ENCODE assay signal across 9 cellular contexts in genomic region chr14:91410781-91411536, GRCh38. TPM values are rescaled to one million over a fixed set of nuclear protein-coding genes. Genes with fewer than 3 reads are reported as not detected.
DNase-seq lines count a peak whose midpoint lies in the region; TF ChIP-seq lines count a peak whose summit lies in the region.
"Had no signal": no experiment of that assay in that cellular context is flagged by ENCODE, and none has a peak within 500 bp of the region (broad histone marks: within the 10 kb centered on the region; RNA-seq: fewer than 3 reads in every experiment).

No MANE protein-coding gene starts in this region.

- peak overlapping the region; percentile 74 to 95 (median 78) for H3K4me3 Mint-ChIP-seq in immature natural killer cell

- no peaks in the 10 kb centered on the region for H3K27me3 ChIP-seq in SU-DHL-6 (ENCODE audit: low read length)

- H3K27me3 Mint-ChIP-seq in immature natural killer cell (ENCODE audit: low read depth in 3 of 3): peaks cover 8 to 36% (median 13%) of the 10 kb centered on the region in 3 donors

- H3K27ac Mint-ChIP-seq in immature natural killer cell: peak overlapping the region; percentile 96 to 99 (median 98)

- TF ChIP-seq POLR2A in GM19193 (IDR thresholded peaks at IDR 0.05; ENCODE audit: extremely low read depth, insufficient read depth, insufficient read length): peak; percentile 32

- no peaks in the 10 kb centered on the region for H3K9me3 ChIP-seq in SU-DHL-6 (ENCODE audit: insufficient read depth, low read length)

- peaks cover 23% of the 10 kb centered on the region; the same call in 1 of the 2 replicates for H4K20me1 ChIP-seq in SU-DHL-6 (ENCODE audit: low read depth, low read length)

- peak overlapping the region; percentile 16 for H3K9ac ChIP-seq in SU-DHL-6 (ENCODE audit: low read length)

- H3K4me1 Mint-ChIP-seq in immature natural killer cell: peaks cover 95 to 99% of the 10 kb centered on the region in 2 donors

- H3K9me2 ChIP-seq in SU-DHL-6 (replicated peaks; ENCODE audit: insufficient read depth, low read length): no peaks in the 10 kb centered on the region

- peaks cover 22% of the 10 kb centered on the region for H3K36me3 ChIP-seq in SU-DHL-6 (ENCODE audit: low read length)

- H3K79me2 ChIP-seq in SU-DHL-6 (ENCODE audit: insufficient read depth, low read length): peaks cover 100% of the 10 kb centered on the region

- no peak overlapping the region for H3K4me3 ChIP-seq in SU-DHL-6 (ENCODE audit: insufficient read depth, low read length, poor library complexity, severe bottlenecking)

- peaks cover 27% of the 10 kb centered on the region for H3F3A ChIP-seq in SU-DHL-6 (ENCODE audit: insufficient read depth)

- DNase-seq in CD1c-positive myeloid dendritic cell (ENCODE audit: extremely low spot score) (peak; percentile 4), immature natural killer cell (no peak), pons (ENCODE audit: low spot score) (no peak), OCI-M2 (lab: John Stamatoyannopoulos, UW; ENCODE audit: unreplicated experiment) (no peak), NCI-H146 (lab: John Stamatoyannopoulos, UW) (no peak), NCI-H2081 (lab: John Stamatoyannopoulos, UW) (no peak)
- DNase-seq: IMR-90 had no signal

- H3K4me2 ChIP-seq in SU-DHL-6 (ENCODE audit: low read depth, low read length, poor library complexity, severe bottlenecking): peak overlapping the region; percentile 98

- H3K27ac ChIP-seq in SU-DHL-6 (ENCODE audit: low read depth, low read length): peak overlapping the region; percentile 97

- H3K9me3 Mint-ChIP-seq in immature natural killer cell: no peaks in the 10 kb centered on the region

- H2AFZ ChIP-seq in SU-DHL-6 (ENCODE audit: low read depth, low read length, severe bottlenecking): no peak overlapping the region

- TF ChIP-seq CTCF in SU-DHL-6 (IDR thresholded peaks at IDR 0.05; ENCODE audit: insufficient read depth, low read length, poor library complexity, severe bottlenecking): no peak

- H3K36me3 Mint-ChIP-seq in immature natural killer cell: peaks cover 26 to 62% (median 48%) of the 10 kb centered on the region in 3 donors

RNA-seq across cellular contexts. Expression of gene CCDC88C, which starts 6.7 kb away (rescaled TPM):
- polyA plus RNA-seq in immature natural killer cell: 10 to 100 TPM; 19.5 to 58.2 (median 21.2) TPM
